ENCODE assay signal across 9 cellular contexts in genomic region chr12:47715393-47715876, GRCh38. TPM values are rescaled to one million over a fixed set of nuclear protein-coding genes. Genes with fewer than 3 reads are reported as not detected.
DNase-seq lines count a peak whose midpoint lies in the region; ATAC-seq and TF ChIP-seq lines count a peak whose summit lies in the region.
"Had no signal": no experiment of that assay in that cellular context is flagged by ENCODE, and none has a peak within 500 bp of the region (broad histone marks: within the 10 kb centered on the region; RNA-seq: fewer than 3 reads in every experiment).

No MANE protein-coding gene starts in this region.

- peaks cover 3% of the 10 kb centered on the region for H3K36me3 Mint-ChIP-seq in CD8-positive, alpha-beta T cell
- peaks cover 4% of the 10 kb centered on the region for H3K36me3 Mint-ChIP-seq in activated T-cell treated with anti-CD3 and anti-CD28 coated beads, Interleukin-2, amount 50 U/mL, for 4 hours (ENCODE audit: insufficient read depth)
- no peaks in the 10 kb centered on the region for H3K36me3 Mint-ChIP-seq in neural crest cell (ENCODE audit: low read depth)
- H3K36me3 Mint-ChIP-seq: activated naive CD4-positive, alpha-beta T cell treated with anti-CD3 and anti-CD28 coated beads, Interleukin-2, amount 50 U/mL, for 24 hours had no signal

- H3K9ac ChIP-seq in KMS-11, result no peak overlapping the region

- no TSS peak for BruUV-seq in Panc1 (replicated peaks; lab: Mats Ljungman, UMichigan)

- 6 to 17% (median 9%) methylated on average over 10 of the region's 10 CpGs for WGBS in stomach, 5 donors

- H3K4me1 ChIP-seq in CD8-positive, alpha-beta T cell (ENCODE audit: insufficient read depth, low read length), result peaks cover 17% of the 10 kb centered on the region
- H3K4me1 ChIP-seq in KMS-11 (ENCODE audit: low read depth, poor library complexity, severe bottlenecking), result peaks cover 27% of the 10 kb centered on the region
- H3K4me1 ChIP-seq in Panc1 (ENCODE audit: control insufficient read depth, insufficient read depth, low read length), result peaks cover 3% of the 10 kb centered on the region; the same call in 1 of the 2 replicates
- peaks cover 26 to 40% (median 34%) of the 10 kb centered on the region in 4 donors for H3K4me1 ChIP-seq in stomach

- H3K9me3 Mint-ChIP-seq in CD8-positive, alpha-beta T cell, result no peaks in the 10 kb centered on the region
- no peaks in the 10 kb centered on the region for H3K9me3 Mint-ChIP-seq in activated T-cell treated with anti-CD3 and anti-CD28 coated beads, Interleukin-2, amount 50 U/mL, for 4 hours
- no peaks in the 10 kb centered on the region for H3K9me3 Mint-ChIP-seq in neural crest cell
- H3K9me3 Mint-ChIP-seq: activated naive CD4-positive, alpha-beta T cell treated with anti-CD3 and anti-CD28 coated beads, Interleukin-2, amount 50 U/mL, for 24 hours had no signal

- H3K27ac Mint-ChIP-seq in CD8-positive, alpha-beta T cell, result no peak overlapping the region
- peak overlapping the region; percentile 38 for H3K27ac Mint-ChIP-seq in neural crest cell (ENCODE audit: unreplicated experiment)
- H3K27ac Mint-ChIP-seq: activated naive CD4-positive, alpha-beta T cell treated with anti-CD3 and anti-CD28 coated beads, Interleukin-2, amount 50 U/mL, for 24 hours had no signal

- H2AFZ ChIP-seq in KMS-11 (ENCODE audit: low read depth), result no peak overlapping the region

- H3K4me3 ChIP-seq in CD8-positive, alpha-beta T cell (ENCODE audit: low read depth, low read length), result no peak overlapping the region
- no peak overlapping the region for H3K4me3 ChIP-seq in KMS-11 (IDR thresholded peaks at IDR 0.05; ENCODE audit: insufficient read depth, low read depth, low read length)
- H3K4me3 ChIP-seq in Panc1 (ENCODE audit: low read depth in 2 of 2, low read length in 2 of 2), result no peak overlapping the region
- no peak overlapping the region for H3K4me3 ChIP-seq in stomach

- H3K27ac ChIP-seq in CD8-positive, alpha-beta T cell (ENCODE audit: low read depth, low read length), result no peak overlapping the region
- H3K27ac ChIP-seq in KMS-11 (no peak overlapping the region), Panc1 (ENCODE audit: low read length) (no peak overlapping the region), stomach (peak overlapping the region in 4 of 5 donors; percentile 43 to 86 (median 84))

- in situ Hi-C loops in Panc1 (cut with HindIII; ENCODE audit: low pct_unique_long_range_greater_than_20kb, low sequenced_read_pairs), result no loop called here

- no peaks in the 10 kb centered on the region for H3K79me2 ChIP-seq in KMS-11 (ENCODE audit: insufficient read depth, low read depth)

- peak; percentile 85 for ATAC-seq in CD8-positive, alpha-beta T cell
- ATAC-seq in GM21423 (IDR thresholded peaks at IDR 0.05; ENCODE audit: unreplicated experiment) (peak; percentile 69), Panc1 (peak; percentile 88)
- ATAC-seq in activated T-cell treated with anti-CD3 and anti-CD28 coated beads, Interleukin-2, amount 50 U/mL, for 4 hours, result peak; percentile 86 to 90

- H3K27me3 Mint-ChIP-seq in CD8-positive, alpha-beta T cell (ENCODE audit: low read depth), result no peaks in the 10 kb centered on the region
- no peaks in the 10 kb centered on the region for H3K27me3 Mint-ChIP-seq in activated T-cell treated with anti-CD3 and anti-CD28 coated beads, Interleukin-2, amount 50 U/mL, for 4 hours (ENCODE audit: low read depth)
- no peaks in the 10 kb centered on the region for H3K27me3 Mint-ChIP-seq in neural crest cell (ENCODE audit: low read depth)
- H3K27me3 Mint-ChIP-seq: activated naive CD4-positive, alpha-beta T cell treated with anti-CD3 and anti-CD28 coated beads, Interleukin-2, amount 50 U/mL, for 24 hours had no signal

- H3K4me1 Mint-ChIP-seq in CD8-positive, alpha-beta T cell (ENCODE audit: low read depth), result peaks cover 27% of the 10 kb centered on the region
- peaks cover 11% of the 10 kb centered on the region for H3K4me1 Mint-ChIP-seq in activated T-cell treated with anti-CD3 and anti-CD28 coated beads, Interleukin-2, amount 50 U/mL, for 4 hours (ENCODE audit: low read depth)
- peaks cover 18% of the 10 kb centered on the region for H3K4me1 Mint-ChIP-seq in neural crest cell

- POLR2A ChIA-PET in CD8-positive, alpha-beta T cell (lab: Charles Lee), result interaction anchor here (0.9 to 1.0 kb wide), 2 partner anchors 9 to 21 kb away, joined by 3 read pairs; partner anchors contain the start of gene RPAP3
- POLR2A ChIA-PET in Panc1 (lab: Charles Lee), result no interaction called here

- H3K27me3 ChIP-seq in CD8-positive, alpha-beta T cell (ENCODE audit: insufficient read depth, low read length), result no peaks in the 10 kb centered on the region
- no peaks in the 10 kb centered on the region for H3K27me3 ChIP-seq in KMS-11 (ENCODE audit: insufficient read depth, low read depth)
- no peaks in the 10 kb centered on the region for H3K27me3 ChIP-seq in Panc1 (ENCODE audit: control insufficient read depth, insufficient read depth, low read length)
- H3K27me3 ChIP-seq in stomach, result no peaks in the 10 kb centered on the region

- no peak for TF ChIP-seq EP300 in stomach (IDR thresholded peaks at IDR 0.05)

- peak; percentile 56 to 86 (median 82) for DNase-seq in CD8-positive, alpha-beta T cell
- DNase-seq in Panc1 (ENCODE audit: low read depth, low spot score) (no peak), fibroblast of peridontal ligament (ENCODE audit: extremely low read depth) (peak; percentile 82), neural crest cell (ENCODE audit: low read depth, low spot score) (peak; percentile 71), stomach (peak; percentile 82)
- peak; percentile 78 for DNase-seq in activated T-cell treated with anti-CD3 and anti-CD28 coated beads, Interleukin-2, amount 50 U/mL, for 4 hours

- no peak for TF ChIP-seq POLR2A in stomach (IDR thresholded peaks at IDR 0.05)

- no peaks in the 10 kb centered on the region for H4K20me1 ChIP-seq in KMS-11 (ENCODE audit: insufficient read depth)

- no peaks in the 10 kb centered on the region for H3K9me3 ChIP-seq in CD8-positive, alpha-beta T cell (ENCODE audit: low read length)
- H3K9me3 ChIP-seq in Panc1 (ENCODE audit: control insufficient read depth, insufficient read depth, low read depth, low read length) (no peaks in the 10 kb centered on the region), stomach (no peaks in the 10 kb centered on the region)

- CTCF ChIA-PET in CD8-positive, alpha-beta T cell (lab: Charles Lee), result interaction anchor here (0.6 to 11.4 kb wide), 33 partner anchors 9 to 641 kb away, joined by 3 to 172 read pairs (median 5); partner anchors contain the start of genes ENDOU, RAPGEF3, RPAP3 and SLC48A1
- CTCF ChIA-PET in Panc1 (lab: Charles Lee), result no interaction called here

- no peak overlapping the region for H3K4me2 ChIP-seq in KMS-11

- intact Hi-C loops in CD8-positive, alpha-beta T cell (cut with DNase I, micrococcal nuclease), result loop anchor here (1.0 to 2.0 kb wide), 11 partner anchors 9 to 450 kb away; partner anchors contain the start of gene RPAP3 (in 1 of the 2)
- intact Hi-C loops in Panc1 (cut with micrococcal nuclease; ENCODE audit: unreplicated experiment), result loop anchor here (2.0 to 10.0 kb wide), 2 partner anchors 63 to 119 kb away; no protein-coding TSS in a partner anchor
- intact Hi-C loops in stomach (cut with DNase I; ENCODE audit: low total_unique reads), result loop anchor here (5.0 to 10.0 kb wide), 3 partner anchors 49 to 129 kb away; no protein-coding TSS in a partner anchor

- no peaks in the 10 kb centered on the region for H3K36me3 ChIP-seq in CD8-positive, alpha-beta T cell (ENCODE audit: insufficient read depth, low read length)
- H3K36me3 ChIP-seq in KMS-11 (ENCODE audit: insufficient read depth) (no peaks in the 10 kb centered on the region), Panc1 (ENCODE audit: control insufficient read depth, insufficient read depth, low read length) (no peaks in the 10 kb centered on the region), stomach (peaks cover 0 to 7% (median under 1%) of the 10 kb centered on the region in 4 donors)

- no peak overlapping the region for H3K4me3 Mint-ChIP-seq in CD8-positive, alpha-beta T cell
- H3K4me3 Mint-ChIP-seq in activated T-cell treated with anti-CD3 and anti-CD28 coated beads, Interleukin-2, amount 50 U/mL, for 4 hours, result no peak overlapping the region
- H3K4me3 Mint-ChIP-seq in neural crest cell, result peak overlapping the region; percentile 38
- H3K4me3 Mint-ChIP-seq: activated naive CD4-positive, alpha-beta T cell treated with anti-CD3 and anti-CD28 coated beads, Interleukin-2, amount 50 U/mL, for 24 hours had no signal

- TF ChIP-seq CTCF in CD8-positive, alpha-beta T cell (IDR thresholded peaks at IDR 0.05), result peak; percentile 67
- TF ChIP-seq CTCF in KMS-11 (conservative IDR thresholded peaks at IDR 0.05; ENCODE audit: low read depth, low read length) (peak; percentile 94), Panc1 (IDR thresholded peaks at IDR 0.05) (peak; percentile 88), neural crest cell (conservative IDR thresholded peaks at IDR 0.05) (peak; percentile 89), stomach (IDR thresholded peaks at IDR 0.05) (peak in 5 of 7 experiments; percentile 53 to 85 (median 75))

RNA-seq across cellular contexts. Expression of gene RPAP3, which starts 9.6 kb away (rescaled TPM):
- 10 to 100 TPM; 17.3 to 18.3 TPM for total RNA-seq in CD8-positive, alpha-beta T cell
- 47.3 TPM for total RNA-seq in Panc1 (2021; ENCODE audit: unreplicated experiment)
- polyA plus RNA-seq in Panc1 (2012; ENCODE audit: insufficient read length), result 18.4 TPM
- 10 to 100 TPM; 60.0 to 73.9 (median 61.2) TPM for total RNA-seq in activated T-cell treated with anti-CD3 and anti-CD28 coated beads, Interleukin-2, amount 50 U/mL, for 4 hours
- total RNA-seq in neural crest cell, result 45.2 and 49.4 TPM in 2 replicates
- 10 to 100 TPM in 4 of 5 donors, 1 to 10 TPM in 1; 3.5 to 47.4 (median 17.3) TPM for total RNA-seq in stomach
- 10 to 100 TPM in 1 of 3 donors, 1 to 10 TPM in 2; 7.9 to 10.8 (median 8.5) TPM for polyA plus RNA-seq in stomach

RNA-seq across cellular contexts. Expression of gene ENDOU, which starts 9.9 kb away (rescaled TPM):
- under 1 TPM in 1 of 2 experiments, not detected in 1; 0.22 TPM for total RNA-seq in CD8-positive, alpha-beta T cell
- not detected for total RNA-seq in Panc1 (2021; ENCODE audit: unreplicated experiment)
- not detected for polyA plus RNA-seq in Panc1 (2012; ENCODE audit: insufficient read length)
- total RNA-seq in activated T-cell treated with anti-CD3 and anti-CD28 coated beads, Interleukin-2, amount 50 U/mL, for 4 hours, result under 1 TPM in 1 of 3 donors, not detected in 2; 0.14 TPM
- total RNA-seq in neural crest cell, result not detected in 2 replicates
- 1 to 10 TPM in 1 of 5 donors, not detected in 4; 1.8 TPM for total RNA-seq in stomach
- polyA plus RNA-seq in stomach, result 1 to 10 TPM in 1 of 3 donors, not detected in 2; 7.6 TPM

RNA-seq across cellular contexts. Expression of gene RAPGEF3, which starts 43.2 kb away (rescaled TPM):
- under 1 TPM; 0.14 to 0.25 TPM for total RNA-seq in CD8-positive, alpha-beta T cell
- 5.8 TPM for total RNA-seq in Panc1 (2021; ENCODE audit: unreplicated experiment)
- 2.5 TPM for polyA plus RNA-seq in Panc1 (2012; ENCODE audit: insufficient read length)
- 1 to 10 TPM in 1 of 3 donors, under 1 TPM in 2; 0.55 to 1.3 (median 0.66) TPM for total RNA-seq in activated T-cell treated with anti-CD3 and anti-CD28 coated beads, Interleukin-2, amount 50 U/mL, for 4 hours
- total RNA-seq in neural crest cell, result 0.89 and 1.4 TPM in 2 replicates
- total RNA-seq in stomach, result 100 to 1,000 TPM in 1 of 5 donors, 10 to 100 TPM in 4; 15.9 to 114 (median 25.0) TPM
- 10 to 100 TPM; 21.2 to 33.1 (median 22.9) TPM for polyA plus RNA-seq in stomach

RNA-seq across cellular contexts. Expression of gene SLC48A1, which starts 57.6 kb away (rescaled TPM):
- total RNA-seq in CD8-positive, alpha-beta T cell, result 1 to 10 TPM; 4.3 to 5.5 TPM
- total RNA-seq in Panc1 (2021; ENCODE audit: unreplicated experiment) (32.0 TPM), neural crest cell (11.6 and 13.0 TPM in 2 replicates), stomach (10 to 100 TPM in 3 of 5 donors, 1 to 10 TPM in 2; 2.3 to 29.0 (median 18.1) TPM)
- 27.4 TPM for polyA plus RNA-seq in Panc1 (2012; ENCODE audit: insufficient read length)
- total RNA-seq in activated T-cell treated with anti-CD3 and anti-CD28 coated beads, Interleukin-2, amount 50 U/mL, for 4 hours, result 1 to 10 TPM; 4.0 to 5.2 (median 5.0) TPM
- 10 to 100 TPM in 1 of 3 donors, 1 to 10 TPM in 2; 6.3 to 18.2 (median 9.4) TPM for polyA plus RNA-seq in stomach

Comparison
In these comparisons a context has a peak if more than half of its experiments do, and no peak if none do; other contexts are left out.
1. H3K27ac ChIP-seq: peak in stomach (4 of 5); none in CD8-positive, alpha-beta T cell (single experiment), KMS-11 (single experiment) and Panc1 (single experiment).
2. Peak in every context shown above with its lines, with median percentiles within 50 percentile points of each other: ATAC-seq and CTCF ChIP-seq.